In genomic region chr15:77002954-77003912, GRCh38 we compare ENCODE assay signal across 1 cellular context.
TF ChIP-seq lines count a peak whose summit lies in the region.

No MANE protein-coding gene starts in this region.

TF ChIP-seq in GM23338, 12 proteins besides CTCF, POLR2A, EP300 and RAD21 (continued from another document):
- TF ChIP-seq ZNF462 (CRISPR knock-in tag; IDR thresholded peaks at IDR 0.05): no peak
- no peak for TF ChIP-seq JUNB (IDR thresholded peaks at IDR 0.05; ENCODE audit: unreplicated experiment)
- TF ChIP-seq EZH2phosphoT487 (IDR thresholded peaks at IDR 0.05; ENCODE audit: unreplicated experiment): no peak
- TF ChIP-seq EZH2 (IDR thresholded peaks at IDR 0.05; ENCODE audit: low read depth, unreplicated experiment): no peak
